Comparison of ENCODE assay signal across 1 cellular context in genomic region chr13:50033696-50034095, GRCh38.
TF ChIP-seq lines count a peak whose summit lies in the region.

No MANE protein-coding gene starts in this region.

TF ChIP-seq in K562, 482 proteins besides CTCF, POLR2A, EP300 and RAD21 (continued from another document):
- TF ChIP-seq, protein P1, sequence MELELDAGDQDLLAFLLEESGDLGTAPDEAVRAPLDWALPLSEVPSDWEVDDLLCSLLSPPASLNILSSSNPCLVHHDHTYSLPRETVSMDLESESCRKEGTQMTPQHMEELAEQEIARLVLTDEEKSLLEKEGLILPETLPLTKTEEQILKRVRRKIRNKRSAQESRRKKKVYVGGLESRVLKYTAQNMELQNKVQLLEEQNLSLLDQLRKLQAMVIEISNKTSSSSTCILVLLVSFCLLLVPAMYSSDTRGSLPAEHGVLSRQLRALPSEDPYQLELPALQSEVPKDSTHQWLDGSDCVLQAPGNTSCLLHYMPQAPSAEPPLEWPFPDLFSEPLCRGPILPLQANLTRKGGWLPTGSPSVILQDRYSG (tag; conservative IDR thresholded peaks at IDR 0.05; ENCODE audit: low read depth): no peak
